In the genomic region with DNA sequence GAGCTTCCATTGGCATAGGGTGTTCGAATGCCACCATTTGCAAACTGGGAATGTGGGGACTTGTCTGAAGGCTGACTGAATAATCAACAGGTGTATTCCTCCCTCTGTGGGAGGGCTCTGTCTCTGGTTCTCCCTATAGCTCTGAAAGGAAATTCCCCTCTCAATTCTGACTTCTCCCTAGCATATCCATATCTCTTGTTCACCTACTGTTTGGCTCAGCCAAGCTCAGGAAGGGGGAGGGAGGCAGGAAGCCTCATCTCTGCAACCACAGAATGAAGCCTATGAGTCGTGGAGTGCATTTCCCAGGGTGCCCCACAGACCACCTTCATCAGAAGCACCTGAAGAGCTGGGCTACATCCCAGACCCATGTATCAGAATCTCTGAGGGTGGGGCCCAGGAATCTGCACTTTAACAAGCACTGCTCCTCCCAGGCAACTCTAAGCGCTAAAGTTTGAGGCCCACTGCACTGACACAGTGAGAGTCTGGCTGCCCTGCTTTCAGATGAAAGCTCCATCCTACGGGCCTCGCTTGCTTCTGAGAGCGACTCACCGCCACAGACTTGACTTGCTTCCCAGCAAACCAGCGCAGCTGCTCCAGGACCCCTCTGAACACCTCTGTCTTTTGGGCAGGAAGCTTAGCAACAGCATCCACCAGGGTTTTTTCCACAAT, we compare ENCODE assay signal across 12 cellular contexts. TPM values are rescaled to one million over a fixed set of nuclear protein-coding genes. Genes with fewer than 3 reads are reported as not detected.
A peak's percentile ranks its signal among the peaks of the same experiment; 100 is the strongest.
DNase-seq lines count a peak whose midpoint lies in the region; ATAC-seq and TF ChIP-seq lines count a peak whose summit lies in the region.
"Had no signal": no experiment of that assay in that cellular context is flagged by ENCODE, and none has a peak within 500 bp of the region (broad histone marks: within the 10 kb centered on the region; RNA-seq: fewer than 3 reads in every experiment).

No MANE protein-coding gene starts in this region.

- intact Hi-C loops in left cardiac atrium (cut with DNase I): no loop called here

- DNase-seq in ACHN (peak; percentile 11), astrocyte of the cerebellum (ENCODE audit: low read depth) (peak; percentile 31), NCI-H1436 (lab: John Stamatoyannopoulos, UW) (no peak), SK-N-DZ (ENCODE audit: low spot score) (no peak), left cardiac atrium (no peak)
- DNase-seq: erythroblast, psoas muscle, SHP77, tibial artery had no signal

- H3K4me3 ChIP-seq in HUES48 (ENCODE audit: low read depth, low read length) (no peak overlapping the region), astrocyte of the cerebellum (ENCODE audit: low read depth, low read length) (no peak overlapping the region), iPS-20b (ENCODE audit: low read length) (no peak overlapping the region; the same call in 1 of the 2 replicates)
- H3K4me3 ChIP-seq: psoas muscle, tibial artery had no signal

- no peak for TF ChIP-seq CTCF in astrocyte of the cerebellum (IDR thresholded peaks at IDR 0.05; ENCODE audit: low read depth, low read length, missing control alignments)

- H3K4me1 ChIP-seq in HUES48 (ENCODE audit: control insufficient read depth, insufficient read depth, low read length) (peaks cover 24% of the 10 kb centered on the region), iPS-20b (ENCODE audit: insufficient read depth, low read length) (peaks cover 24% of the 10 kb centered on the region)
- H3K4me1 ChIP-seq: psoas muscle had no signal

- no peaks in the 10 kb centered on the region for H3K27me3 ChIP-seq in HUES48 (ENCODE audit: control insufficient read depth, insufficient read depth, low read length)
- H3K27me3 ChIP-seq in iPS-20b (ENCODE audit: insufficient read depth, low read length): no peaks in the 10 kb centered on the region
- H3K27me3 ChIP-seq: tibial artery had no signal

- in situ Hi-C loops in ACHN (cut with HindIII; ENCODE audit: low pct_ligation_motif_present, low pct_unique_long_range_greater_than_20kb, low sequenced_read_pairs): no loop called here
- in situ Hi-C loops in astrocyte of the cerebellum (cut with HindIII; ENCODE audit: low sequenced_read_pairs): no loop called here

- no peaks in the 10 kb centered on the region for H3K36me3 ChIP-seq in HUES48 (ENCODE audit: control insufficient read depth, insufficient read depth, low read length)
- H3K36me3 ChIP-seq in iPS-20b (ENCODE audit: insufficient read depth, low read depth, low read length): no peaks in the 10 kb centered on the region; the same call in 1 of the 2 replicates
- H3K36me3 ChIP-seq: tibial artery had no signal

- no peaks in the 10 kb centered on the region for H3K9me3 ChIP-seq in HUES48 (ENCODE audit: control insufficient read depth, insufficient read depth, low read length)
- H3K9me3 ChIP-seq in iPS-20b (ENCODE audit: insufficient read depth, low read depth, low read length): no peaks in the 10 kb centered on the region
- H3K9me3 ChIP-seq: psoas muscle, tibial artery had no signal

- H3K27ac ChIP-seq in HUES48 (ENCODE audit: low read depth, low read length) (peak overlapping the region; percentile 56), iPS-20b (ENCODE audit: low read length) (no peak overlapping the region)
- H3K27ac ChIP-seq: psoas muscle, tibial artery had no signal

- ATAC-seq in GM19023 (IDR thresholded peaks at IDR 0.05; ENCODE audit: unreplicated experiment) (no peak), left cardiac atrium (no peak)
- ATAC-seq: psoas muscle had no signal

- H3K9ac ChIP-seq in HUES48 (ENCODE audit: low read depth, low read length) (no peak overlapping the region), iPS-20b (ENCODE audit: low read depth, low read length) (peak overlapping the region; percentile 17; the same call in 1 of the 2 replicates)

RNA-seq across cellular contexts. Expression of a gene that starts 32.0 kb away (rescaled TPM):
- polyA plus RNA-seq in SK-N-DZ (2014; cell fraction: cytosol; rRNA removed): 0.08 TPM in 1 of 2 replicates, not detected in the other
- polyA plus RNA-seq in SK-N-DZ (2014; cell fraction: nucleus; rRNA removed): 0.09 TPM in 1 of 2 replicates, not detected in the other
- under 1 TPM; 0.03 to 0.16 TPM for total RNA-seq in left cardiac atrium

Comparison
In these comparisons a context has a peak if more than half of its experiments do, and no peak if none do; other contexts are left out.
1. DNase-seq: peak in ACHN (single experiment) and astrocyte of the cerebellum (single experiment); none in NCI-H1436 (single experiment), SK-N-DZ (single experiment) and left cardiac atrium (single experiment).